ENCODE assay signal across 4 cellular contexts in genomic region chr1:162641128-162641527, GRCh38.
TF ChIP-seq lines count a peak whose summit lies in the region.

No MANE protein-coding gene starts in this region.

TF ChIP-seq in HEK293, 187 proteins besides CTCF, POLR2A, EP300 and RAD21:
- TF ChIP-seq ZNF132 (tag by site-specific recombination; IDR thresholded peaks at IDR 0.05; ENCODE audit: borderline replicate concordance) (no peak), SALL2 (tag by site-specific recombination; IDR thresholded peaks at IDR 0.05; ENCODE audit: borderline replicate concordance) (no peak), ZFP41 (tag by site-specific recombination; IDR thresholded peaks at IDR 0.05; ENCODE audit: borderline replicate concordance) (no peak), REST (tag by site-specific recombination; IDR thresholded peaks at IDR 0.05) (0 out of 2 replicates have a peak, but pooled peaks have one; percentile 20), ZSCAN23 (tag by site-specific recombination; IDR thresholded peaks at IDR 0.05) (no peak), ZSCAN18 (tag by site-specific recombination; IDR thresholded peaks at IDR 0.05) (no peak), ZNF777 (tag by site-specific recombination; IDR thresholded peaks at IDR 0.05; ENCODE audit: borderline replicate concordance) (no peak)

TF ChIP-seq in IMR-90, 13 proteins besides CTCF, POLR2A, EP300 and RAD21:
- TF ChIP-seq SMC3 (IDR thresholded peaks at IDR 0.05; ENCODE audit: low read depth, low read length) (no peak), CEBPB (IDR thresholded peaks at IDR 0.05; ENCODE audit: low read depth, low read length) (no peak)

TF ChIP-seq in GM12878, 131 proteins besides CTCF, POLR2A, EP300 and RAD21:
- TF ChIP-seq REST (IDR thresholded peaks at IDR 0.05; ENCODE audit: low read depth, low read length) = peak; percentile 30; the same call in 1 of the 2 replicates
- no peak for TF ChIP-seq MTA3 (IDR thresholded peaks at IDR 0.05; ENCODE audit: borderline replicate concordance, low read length)

TF ChIP-seq in WTC11, 78 proteins besides CTCF, POLR2A, EP300 and RAD21:
- no peak for TF ChIP-seq IRF2 (CRISPR knock-in tag; IDR thresholded peaks at IDR 0.05; ENCODE audit: borderline replicate concordance, low read depth)
